ENCODE assay signal across 25 cellular contexts in the genomic region with DNA sequence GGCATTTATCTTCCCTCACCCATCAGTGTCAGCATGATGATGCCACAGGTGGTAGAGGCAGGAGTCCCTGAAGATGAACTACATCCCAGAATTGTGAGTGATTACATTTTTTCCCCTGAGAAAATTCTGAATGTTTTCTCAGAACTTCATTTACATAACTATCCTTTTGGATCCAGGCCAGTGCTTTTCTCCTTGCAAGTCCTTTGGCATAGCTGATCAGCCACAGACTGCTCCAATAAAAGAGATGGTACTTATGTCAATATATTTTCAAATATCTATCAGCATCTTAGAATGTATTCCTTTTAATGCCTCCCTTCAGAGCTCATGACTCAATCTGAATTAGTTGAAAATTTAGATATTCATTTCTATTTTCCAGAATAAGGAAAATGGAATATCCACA.
"Had no signal": no experiment of that assay in that cellular context is flagged by ENCODE, and none has a peak within 500 bp of the region (broad histone marks: within the 10 kb centered on the region; RNA-seq: fewer than 3 reads in every experiment).

No MANE protein-coding gene starts in this region.

- H3K4me3 Mint-ChIP-seq: activated B cell treated with CpG ODN at 0.5 μM for 24 hours; activated CD8-positive, alpha-beta T cell treated with anti-CD3 and anti-CD28 coated beads for 36 hours; activated naive CD4-positive, alpha-beta T cell treated with anti-CD3 and anti-CD28 coated beads, Interleukin-2, amount 50 U/mL, for 24 hours; activated naive CD8-positive, alpha-beta T cell treated with anti-CD3 and anti-CD28 coated beads, Interleukin-2, amount 50 U/mL, for 24 hours; activated T-cell treated with anti-CD3 and anti-CD28 coated beads, Interleukin-2, amount 50 U/mL, for 4 hours; natural killer cell had no signal

- H3K36me3 ChIP-seq: gastrocnemius medialis, heart left ventricle, left lung, lower lobe of right lung, thoracic aorta had no signal

- H3K36me3 Mint-ChIP-seq: activated naive CD4-positive, alpha-beta T cell treated with anti-CD3 and anti-CD28 coated beads, Interleukin-2, amount 50 U/mL, for 24 hours; natural killer cell had no signal

- H3K9me3 Mint-ChIP-seq: activated B cell treated with CpG ODN at 0.5 μM for 24 hours; activated CD8-positive, alpha-beta T cell treated with anti-CD3 and anti-CD28 coated beads for 36 hours; activated naive CD4-positive, alpha-beta T cell treated with anti-CD3 and anti-CD28 coated beads, Interleukin-2, amount 50 U/mL, for 24 hours; activated naive CD8-positive, alpha-beta T cell treated with anti-CD3 and anti-CD28 coated beads, Interleukin-2, amount 50 U/mL, for 24 hours; activated T-cell treated with anti-CD3 and anti-CD28 coated beads, Interleukin-2, amount 50 U/mL, for 4 hours; activated T-helper 2 cell treated with anti-CD3 and anti-CD28 coated beads, Interferon-gamma antibody, Interleukin-2, Interleukin-4, amounts not matched to agents 10 μg/mL and 5 μg/mL and 100 μg/mL, durations not matched to agents 14 hours and 24 hours and 36 hours had no signal

- H3K4me3 ChIP-seq: body of pancreas, coronary artery, dorsolateral prefrontal cortex, gastrocnemius medialis, heart left ventricle, left lung, lower lobe of right lung, thoracic aorta had no signal

- H3K27me3 Mint-ChIP-seq: activated B cell treated with CpG ODN at 0.5 μM for 24 hours; activated CD8-positive, alpha-beta T cell treated with anti-CD3 and anti-CD28 coated beads for 36 hours; activated naive CD4-positive, alpha-beta T cell treated with anti-CD3 and anti-CD28 coated beads, Interleukin-2, amount 50 U/mL, for 24 hours; activated naive CD8-positive, alpha-beta T cell treated with anti-CD3 and anti-CD28 coated beads, Interleukin-2, amount 50 U/mL, for 24 hours had no signal

- H3K4me1 Mint-ChIP-seq: activated B cell treated with CpG ODN at 0.5 μM for 24 hours; activated naive CD4-positive, alpha-beta T cell treated with anti-CD3 and anti-CD28 coated beads, Interleukin-2, amount 50 U/mL, for 24 hours; activated naive CD8-positive, alpha-beta T cell treated with anti-CD3 and anti-CD28 coated beads, Interleukin-2, amount 50 U/mL, for 24 hours; natural killer cell had no signal

- H3K27me3 ChIP-seq: body of pancreas, dorsolateral prefrontal cortex, gastrocnemius medialis, heart left ventricle, left lung had no signal

- ATAC-seq: activated CD8-positive, alpha-beta T cell treated with anti-CD3 and anti-CD28 coated beads for 36 hours; activated naive CD8-positive, alpha-beta T cell treated with anti-CD3 and anti-CD28 coated beads, Interleukin-2, amount 50 U/mL, for 24 hours; activated T-cell treated with anti-CD3 and anti-CD28 coated beads, Interleukin-2, amount 50 U/mL, for 4 hours; body of pancreas; gastrocnemius medialis; heart left ventricle; left lung; lower lobe of right lung; natural killer cell; stimulated activated naive CD8-positive, alpha-beta T cell treated with anti-CD3 and anti-CD28 coated beads, Interleukin-15, Interleukin-2, amounts not matched to agents 100 U/mL and 50 U/mL, for 24 hours had no signal

- H3K9me3 ChIP-seq: body of pancreas, gastrocnemius medialis, left lung, lower lobe of right lung, thoracic aorta had no signal

- H3K27ac ChIP-seq: body of pancreas, coronary artery, gastrocnemius medialis, heart left ventricle, left lung, lower lobe of right lung, thoracic aorta had no signal

- H3K27ac Mint-ChIP-seq: activated B cell treated with CpG ODN at 0.5 μM for 24 hours; activated CD8-positive, alpha-beta T cell treated with anti-CD3 and anti-CD28 coated beads for 36 hours; activated naive CD4-positive, alpha-beta T cell treated with anti-CD3 and anti-CD28 coated beads, Interleukin-2, amount 50 U/mL, for 24 hours; activated naive CD8-positive, alpha-beta T cell treated with anti-CD3 and anti-CD28 coated beads, Interleukin-2, amount 50 U/mL, for 24 hours; activated T-helper 2 cell treated with anti-CD3 and anti-CD28 coated beads, Interferon-gamma antibody, Interleukin-2, Interleukin-4, amounts not matched to agents 10 μg/mL and 5 μg/mL and 100 μg/mL, durations not matched to agents 14 hours and 24 hours and 36 hours; natural killer cell had no signal

- H3K4me1 ChIP-seq: body of pancreas, gastrocnemius medialis, heart left ventricle, left lung, lower lobe of right lung had no signal

- DNase-seq: activated B cell treated with CpG ODN at 0.5 μM for 24 hours; activated CD4-positive, alpha-beta T cell treated with anti-CD3 and anti-CD28 coated beads, Interleukin-2, amount 50 U/mL, for 1 hour; activated CD8-positive, alpha-beta T cell treated with anti-CD3 and anti-CD28 coated beads for 36 hours; activated naive CD8-positive, alpha-beta T cell treated with anti-CD3 and anti-CD28 coated beads, Interleukin-2, amount 50 U/mL, for 24 hours; activated T-cell treated with anti-CD3 and anti-CD28 coated beads, Interleukin-2, amount 50 U/mL, for 4 hours; body of pancreas; cerebellar nuclear complex; dorsolateral prefrontal cortex; effector memory CD4-positive, alpha-beta T cell; gastrocnemius medialis; heart left ventricle; hypothalamus; left lung; lower lobe of right lung; mesendoderm; natural killer cell; posterior cingulate gyrus; stimulated activated CD4-positive, alpha-beta T cell treated with anti-CD3 and anti-CD28 coated beads, Interleukin-2, amount 100 ng/mL, for 48 hours; stimulated activated naive CD8-positive, alpha-beta T cell treated with anti-CD3 and anti-CD28 coated beads, Interleukin-15, Interleukin-2, amounts not matched to agents 100 U/mL and 50 U/mL, for 24 hours; T-helper 2 cell; trophoblast cell had no signal
